In genomic region chr12:52182898-52183543, GRCh38 we compare ENCODE assay signal across 12 cellular contexts. TPM values are rescaled to one million over a fixed set of nuclear protein-coding genes. Genes with fewer than 3 reads are reported as not detected.
DNase-seq lines count a peak whose midpoint lies in the region; ATAC-seq, FAIRE-seq and TF ChIP-seq lines count a peak whose summit lies in the region.
"Had no signal": no experiment of that assay in that cellular context is flagged by ENCODE, and none has a peak within 500 bp of the region (broad histone marks: within the 10 kb centered on the region; RNA-seq: fewer than 3 reads in every experiment).

No MANE protein-coding gene starts in this region.

- H3K9me3 ChIP-seq in A549: no peaks in the 10 kb centered on the region
- no peaks in the 10 kb centered on the region for H3K9me3 ChIP-seq in K562 (replicated peaks; ENCODE audit: control insufficient read depth, insufficient read depth, low read depth, low read length)

- TF ChIP-seq CTCF in A549 (IDR thresholded peaks at IDR 0.05): no peak
- TF ChIP-seq CTCF in K562 (IDR thresholded peaks at IDR 0.05 in 2 of 3, conservative IDR thresholded peaks at IDR 0.05 in 1 of 3; ENCODE audit: insufficient read depth in 2 of 3, low read depth in 1 of 3, low read length in 3 of 3): no peak
- TF ChIP-seq CTCF in mesothelial cell of epicardium (IDR thresholded peaks at IDR 0.05; ENCODE audit: unreplicated experiment): no peak
- TF ChIP-seq CTCF in GM10248 (IDR thresholded peaks at IDR 0.05; ENCODE audit: control extremely low read depth, extremely low read depth, low read depth, missing control alignments): no peak

- TF ChIP-seq EP300 in A549 (IDR thresholded peaks at IDR 0.05) (no peak), K562 (IDR thresholded peaks at IDR 0.05; ENCODE audit: low read length) (no peak)

- TF ChIP-seq RAD21 in A549 (conservative IDR thresholded peaks at IDR 0.05 in 1 of 2, IDR thresholded peaks at IDR 0.05 in 1 of 2) (no peak), K562 (CRISPR knock-in tag; conservative IDR thresholded peaks at IDR 0.05 in 1 of 2, IDR thresholded peaks at IDR 0.05 in 1 of 2) (no peak)

- H3K4me3 Mint-ChIP-seq in mesothelial cell of epicardium: no peak overlapping the region
- H3K4me3 Mint-ChIP-seq: activated B cell treated with CpG ODN at 0.5 μM for 24 hours had no signal

- no peaks in the 10 kb centered on the region for H3K36me3 ChIP-seq in K562 (ENCODE audit: control insufficient read depth, insufficient read depth, low read length)
- H3K36me3 ChIP-seq: brain microvascular endothelial cell had no signal

- POLR2A ChIA-PET in A549 (lab: Yijun Ruan, JAX): no interaction called here
- POLR2A ChIA-PET in K562 (lab: Yijun Ruan, JAX): interaction anchor here (0.7 kb wide), 1 partner anchor 676 kb away, joined by 3 read pairs; no protein-coding TSS in a partner anchor
- POLR2A ChIA-PET in GM10248 (lab: Yijun Ruan, JAX): no interaction called here

- no peaks in the 10 kb centered on the region for H3K9me1 ChIP-seq in K562 (ENCODE audit: control insufficient read depth, insufficient read depth, low read length)

- peak overlapping the region; percentile 89 for H3K27ac Mint-ChIP-seq in mesothelial cell of epicardium
- H3K27ac Mint-ChIP-seq: activated B cell treated with CpG ODN at 0.5 μM for 24 hours had no signal

- CTCF ChIA-PET in A549 (lab: Yijun Ruan, JAX) (interaction anchor here (1.0 to 1.5 kb wide), 2 partner anchors 189 to 697 kb away, joined by 3 read pairs; no protein-coding TSS in a partner anchor), K562 (lab: Yijun Ruan, JAX; ENCODE audit: low intra/inter-chr PET ratio) (no interaction called here), GM10248 (lab: Yijun Ruan, JAX) (interaction anchor here (1.6 kb wide), 1 partner anchor 62 kb away, joined by 3 read pairs; no protein-coding TSS in a partner anchor)

- WGBS in A549 (ENCODE audit: missing lambda C conversion rate): 49% methylated on average over 9 of the region's 9 CpGs
- 2% methylated on average over 9 of the region's 9 CpGs for WGBS in K562 (ENCODE audit: insufficient coverage, low coverage, missing lambda C conversion rate)

- H3K27me3 ChIP-seq in K562 (ENCODE audit: control insufficient read depth in 2 of 2, insufficient read depth in 2 of 2, low read length in 2 of 2): peaks cover 5 to 56% of the 10 kb centered on the region in 2 experiments; a peak in 3 of 5 replicates
- H3K27me3 ChIP-seq: brain microvascular endothelial cell had no signal

- peaks cover 58% of the 10 kb centered on the region for H3K4me1 ChIP-seq in A549
- H3K4me1 ChIP-seq in K562 (replicated peaks in 1 of 2; ENCODE audit: control insufficient read depth in 2 of 2, insufficient read depth in 2 of 2, low read length in 2 of 2): no peaks in the 10 kb centered on the region; a peak in 1 of 5 replicates

- no peaks in the 10 kb centered on the region for H3K27me3 Mint-ChIP-seq in mesothelial cell of epicardium (ENCODE audit: low read depth)

- H3K4me2 ChIP-seq in A549: peak overlapping the region; percentile 41; the same call in 2 of the 3 replicates
- H3K4me2 ChIP-seq in K562 (ENCODE audit: insufficient read depth, low read length): no peak overlapping the region

- H3K9ac ChIP-seq in K562 (ENCODE audit: insufficient read depth in 1 of 2, low read depth in 2 of 2, low read length in 2 of 2): peak overlapping the region in 1 of 2 experiments; percentile 35; a peak in 1 of 4 replicates

- in situ Hi-C loops in K562 (cut with MboI): no loop called here

- TF ChIP-seq POLR2A in A549 (IDR thresholded peaks at IDR 0.05; ENCODE audit: low read length) (no peak), K562 (conservative IDR thresholded peaks at IDR 0.05) (no peak)

- H3K9me3 Mint-ChIP-seq in mesothelial cell of epicardium: no peaks in the 10 kb centered on the region
- H3K9me3 Mint-ChIP-seq: activated B cell treated with CpG ODN at 0.5 μM for 24 hours had no signal

- H4K20me1 ChIP-seq in K562 (replicated peaks; ENCODE audit: control insufficient read depth, insufficient read depth, low read length): peaks cover 31% of the 10 kb centered on the region

- peak overlapping the region; percentile 2 to 96; a peak in 3 of 6 replicates for H3K27ac ChIP-seq in A549
- no peak overlapping the region for H3K27ac ChIP-seq in K562 (ENCODE audit: extremely low read depth, low read depth, low read length)
- H3K27ac ChIP-seq: brain microvascular endothelial cell had no signal

- ATAC-seq in A549 (peak in 1 of 2 experiments; percentile 6; a peak in 2 of 6 replicates), K562 (no peak; the same call in 2 of the 3 replicates)

- no peaks in the 10 kb centered on the region for H3K79me2 ChIP-seq in K562 (ENCODE audit: control insufficient read depth, insufficient read depth, low read length)

- H3K4me3 ChIP-seq in A549: no peak overlapping the region
- H3K4me3 ChIP-seq in K562: no peak overlapping the region

- intact Hi-C loops in K562 (cut with micrococcal nuclease): no loop called here

- H3K4me1 Mint-ChIP-seq in mesothelial cell of epicardium: peaks cover 57% of the 10 kb centered on the region
- H3K4me1 Mint-ChIP-seq: activated B cell treated with CpG ODN at 0.5 μM for 24 hours had no signal

- BruUV-seq in K562 (replicated peaks; lab: Mats Ljungman, UMichigan): no TSS peak

- H2AFZ ChIP-seq in K562 (ENCODE audit: low read depth, low read length): no peak overlapping the region

- H3K36me3 Mint-ChIP-seq in mesothelial cell of epicardium: no peaks in the 10 kb centered on the region

- DNase-seq in A549 (ENCODE audit: low read depth in 1 of 2, low spot score in 1 of 2) (no peak), LHCN-M2 (ENCODE audit: low read depth) (peak; percentile 70), K562 (ENCODE audit: extremely low read depth in 1 of 4, low spot score in 3 of 4) (no peak), mesothelial cell of epicardium (ENCODE audit: low spot score in 2 of 2, unreplicated experiment in 2 of 2) (no peak), GM10248 (ENCODE audit: extremely low spot score) (no peak), C1 segment of cervical spinal cord (lab: John Stamatoyannopoulos, UW) (no peak), putamen (ENCODE audit: low spot score) (no peak), ecto neural progenitor cell (ENCODE audit: low spot score) (no peak)
- DNase-seq: activated B cell treated with CpG ODN at 0.5 μM for 24 hours, brain microvascular endothelial cell had no signal

- FAIRE-seq in A549 (lab: Jason Lieb, UNC): no peak
- no peak for FAIRE-seq in K562 (lab: Jason Lieb, UNC)
- FAIRE-seq: G401.6 had no signal

RNA-seq across cellular contexts. Expression of gene KRT80, which starts 8.8 kb away (rescaled TPM):
- 59.8 and 63.1 TPM in 2 replicates for polyA plus RNA-seq in A549 (2011; rRNA removed)
- polyA plus RNA-seq in A549 (2012; cell fraction: cytosol; rRNA removed): 62.9 and 86.5 TPM in 2 replicates
- 87.4 and 102 TPM in 2 replicates for polyA plus RNA-seq in A549 (2012; cell fraction: nucleus; rRNA removed)
- 38.3 to 56.4 TPM (median 46.0 TPM) in 3 replicates for polyA plus RNA-seq in A549 (2017; fragmentation: RNase III; extraction: RNeasy Plus Mini Kit Qiagen cat#74134 plus additional on column Dnase treatment)
- 76.5 and 77.5 TPM in 2 replicates for polyA minus RNA-seq in A549 (2011; rRNA and poly(A)+ RNA removed)
- total RNA-seq in LHCN-M2 (2014; rRNA removed): 4.2 and 6.7 TPM in 2 replicates
- polyA plus RNA-seq in LHCN-M2 (2012): 18.8 TPM
- total RNA-seq in K562 (2011; cell fraction: chromatin; rRNA removed; ENCODE audit: low replicate concordance): not detected in 2 replicates
- total RNA-seq in K562 (2011; cell fraction: nucleolus; rRNA removed): not detected in 2 replicates
- not detected in 2 replicates for total RNA-seq in K562 (2011; cell fraction: nucleoplasm; rRNA removed)
- not detected in 2 replicates for total RNA-seq in K562 (2014; rRNA removed)
- total RNA-seq in K562 (2014; rRNA removed; fragmentation: Illumina TruSeq; extraction: Trizol): not detected in 2 replicates
- not detected in 2 replicates for total RNA-seq in K562 (2015; rRNA removed; fragmentation: Illumina TruSeq; extraction: Trizol)
- total RNA-seq in K562 (2021): not detected in 2 replicates
- not detected in 2 replicates for polyA plus RNA-seq in K562 (2011; rRNA removed)
- polyA plus RNA-seq in K562 (2011; cell fraction: cytosol; rRNA removed): not detected in 2 replicates
- not detected in 2 replicates for polyA plus RNA-seq in K562 (2011; cell fraction: nucleus; rRNA removed)
- polyA plus RNA-seq in K562 (2012): not detected in 2 replicates
- not detected in 2 replicates for polyA plus RNA-seq in K562 (2014; fragmentation: Illumina TruSeq; extraction: Trizol)
- not detected for polyA plus RNA-seq in K562 (2014; fragmentation: Nextera tagmentation; extraction: Ambion mirVana)
- polyA plus RNA-seq in K562 (2014; rRNA removed): not detected in 2 replicates
- polyA minus RNA-seq in K562 (2011; rRNA and poly(A)+ RNA removed): not detected in 2 replicates
- 0.29 and 1.0 TPM in 2 replicates for polyA minus RNA-seq in K562 (2011; cell fraction: cytosol; rRNA and poly(A)+ RNA removed)
- polyA minus RNA-seq in K562 (2011; cell fraction: nucleus; rRNA and poly(A)+ RNA removed): 0.13 TPM in 1 of 2 replicates, not detected in the other
- 2.7 to 3.0 TPM (median 3.0 TPM) in 3 replicates for total RNA-seq in mesothelial cell of epicardium
- total RNA-seq: activated B cell treated with CpG ODN at 0.5 μM for 24 hours, mononuclear cell had no signal

RNA-seq across cellular contexts. Expression of gene KRT7, which starts 50.0 kb away (rescaled TPM):
- 2,033 and 2,623 TPM in 2 replicates for polyA plus RNA-seq in A549 (2011; rRNA removed)
- 5,680 and 6,103 TPM in 2 replicates for polyA plus RNA-seq in A549 (2012; cell fraction: cytosol; rRNA removed)
- 6,979 and 9,418 TPM in 2 replicates for polyA plus RNA-seq in A549 (2012; cell fraction: nucleus; rRNA removed)
- 3,055 to 3,652 TPM (median 3,189 TPM) in 3 replicates for polyA plus RNA-seq in A549 (2017; fragmentation: RNase III; extraction: RNeasy Plus Mini Kit Qiagen cat#74134 plus additional on column Dnase treatment)
- 2,472 and 2,922 TPM in 2 replicates for polyA minus RNA-seq in A549 (2011; rRNA and poly(A)+ RNA removed)
- 0.40 and 2.2 TPM in 2 replicates for total RNA-seq in LHCN-M2 (2014; rRNA removed)
- polyA plus RNA-seq in LHCN-M2 (2012): 11.4 TPM
- total RNA-seq in K562 (2011; cell fraction: chromatin; rRNA removed; ENCODE audit: low replicate concordance): not detected in 2 replicates
- not detected in 2 replicates for total RNA-seq in K562 (2011; cell fraction: nucleolus; rRNA removed)
- total RNA-seq in K562 (2011; cell fraction: nucleoplasm; rRNA removed): not detected in 2 replicates
- total RNA-seq in K562 (2014; rRNA removed): not detected in 2 replicates
- total RNA-seq in K562 (2014; rRNA removed; fragmentation: Illumina TruSeq; extraction: Trizol): not detected in 2 replicates
- not detected in 2 replicates for total RNA-seq in K562 (2015; rRNA removed; fragmentation: Illumina TruSeq; extraction: Trizol)
- total RNA-seq in K562 (2021): 1.4 and 1.6 TPM in 2 replicates
- polyA plus RNA-seq in K562 (2011; rRNA removed): not detected in 2 replicates
- not detected in 2 replicates for polyA plus RNA-seq in K562 (2011; cell fraction: cytosol; rRNA removed)
- polyA plus RNA-seq in K562 (2011; cell fraction: nucleus; rRNA removed): not detected in 2 replicates
- polyA plus RNA-seq in K562 (2012): not detected in 2 replicates
- not detected in 2 replicates for polyA plus RNA-seq in K562 (2014; fragmentation: Illumina TruSeq; extraction: Trizol)
- polyA plus RNA-seq in K562 (2014; fragmentation: Nextera tagmentation; extraction: Ambion mirVana): not detected
- not detected in 2 replicates for polyA plus RNA-seq in K562 (2014; rRNA removed)
- not detected in 2 replicates for polyA minus RNA-seq in K562 (2011; rRNA and poly(A)+ RNA removed)
- polyA minus RNA-seq in K562 (2011; cell fraction: cytosol; rRNA and poly(A)+ RNA removed): 3.6 and 12.1 TPM in 2 replicates
- 1.7 and 2.2 TPM in 2 replicates for polyA minus RNA-seq in K562 (2011; cell fraction: nucleus; rRNA and poly(A)+ RNA removed)
- total RNA-seq in mesothelial cell of epicardium: 85.5 to 90.3 TPM (median 86.6 TPM) in 3 replicates
- total RNA-seq: mononuclear cell had no signal

Comparison
In these comparisons a context has a peak if more than half of its experiments do, and no peak if none do; other contexts are left out.
1. RNA of gene KRT7, which starts 50.0 kb away (total RNA-seq): 85.5 to 90.3 TPM in mesothelial cell of epicardium; 0.40 to 2.2 TPM in LHCN-M2 and 1.4 to 1.6 TPM in K562; every median in the first group is over 10 times any median in the second.
2. Of the 35 proteins assayed by ChIP-seq in both K562 and A549: peak only in K562: none; only in A549: none; in both: ZFP36; in neither: 34.